In genomic region chr19:33063356-33064116, GRCh38 we compare ENCODE assay signal across 8 cellular contexts. TPM values are rescaled to one million over a fixed set of nuclear protein-coding genes. Genes with fewer than 3 reads are reported as not detected.
DNase-seq lines count a peak whose midpoint lies in the region; ATAC-seq and TF ChIP-seq lines count a peak whose summit lies in the region.

No MANE protein-coding gene starts in this region.

- no peak for TF ChIP-seq CTCF in mammary epithelial cell (conservative IDR thresholded peaks at IDR 0.05 in 1 of 2, IDR thresholded peaks at IDR 0.05 in 1 of 2; ENCODE audit: extremely low read depth in 1 of 2, insufficient read depth in 1 of 2, low read depth in 1 of 2, low read length in 2 of 2)
- no peak for TF ChIP-seq CTCF in liver (IDR thresholded peaks at IDR 0.05; ENCODE audit: low read depth, low read length, missing input control)
- no peak for TF ChIP-seq CTCF in thyroid gland (IDR thresholded peaks at IDR 0.05)

- in situ Hi-C loops in mammary epithelial cell (cut with MboI; ENCODE audit: low sequenced_read_pairs in 2 of 2): no loop called here

- H3K4me3 ChIP-seq in mammary epithelial cell (replicated peaks in 1 of 3; ENCODE audit: insufficient read depth in 1 of 3, low read depth in 2 of 3, low read length in 3 of 3) (peak overlapping the region; percentile 59 to 76 (median 74)), liver (ENCODE audit: low read depth in 1 of 3, low read length in 3 of 3) (peak overlapping the region; percentile 57 to 91 (median 85)), thyroid gland (replicated peaks in 1 of 3) (peak overlapping the region in 2 of 3 donors; percentile 35 to 90)

- intact Hi-C loops in mammary epithelial cell (cut with micrococcal nuclease): no loop called here
- intact Hi-C loops in thyroid gland (cut with DNase I): no loop called here
- intact Hi-C loops in posterior vena cava (cut with DNase I): no loop called here

- DNase-seq in DMS79 treated with DMSO at 0.1 percent for 48 hours (lab: John Stamatoyannopoulos, UW): peak; percentile 37
- DNase-seq in DMS79 (lab: John Stamatoyannopoulos, UW): no peak
- DNase-seq in NCI-H345 treated with DMSO at 0.1 percent for 48 hours (lab: John Stamatoyannopoulos, UW; ENCODE audit: unreplicated experiment): peak; percentile 63
- no peak for DNase-seq in mammary epithelial cell
- peak; percentile 41 to 47 for DNase-seq in thyroid gland
- DNase-seq in posterior vena cava (ENCODE audit: low spot score): no peak

- no peaks in the 10 kb centered on the region for H3K36me3 ChIP-seq in mammary epithelial cell (ENCODE audit: insufficient read depth, low read length)
- H3K36me3 ChIP-seq in liver (ENCODE audit: control insufficient read depth in 4 of 4, insufficient read depth in 3 of 4, low read depth in 1 of 4, low read length in 3 of 4): no peaks in the 10 kb centered on the region
- no peaks in the 10 kb centered on the region for H3K36me3 ChIP-seq in thyroid gland

- H3K4me1 ChIP-seq in mammary epithelial cell (ENCODE audit: insufficient read depth, low read length) (peaks cover 13% of the 10 kb centered on the region), liver (ENCODE audit: control insufficient read depth in 4 of 4, insufficient read depth in 4 of 4, low read length in 3 of 4) (peaks cover 0 to 19% (median 5%) of the 10 kb centered on the region in 4 donors), thyroid gland (peaks cover 9 to 14% of the 10 kb centered on the region in 2 donors)

- H3K9ac ChIP-seq in mammary epithelial cell (ENCODE audit: insufficient read depth, low read length) (no peak overlapping the region), liver (ENCODE audit: low read depth in 1 of 2, low read length in 2 of 2) (peak overlapping the region in 1 of 2 donors; percentile 42)

- 11% methylated on average over 9 of the region's 38 CpGs for WGBS in mammary epithelial cell (ENCODE audit: low coverage, missing lambda C conversion rate)
- 5% methylated on average over 38 of the region's 38 CpGs for WGBS in liver
- WGBS in thyroid gland, 2 donors: 9 to 11% methylated on average over 11 to 14 of the region's 38 CpGs

- dilution Hi-C loops in mammary epithelial cell (cut with HindIII; ENCODE audit: low sequenced_read_pairs): no loop called here

- H4K20me1 ChIP-seq in mammary epithelial cell (ENCODE audit: insufficient read depth, low read length): no peaks in the 10 kb centered on the region

- ATAC-seq in HG03342 (IDR thresholded peaks at IDR 0.05; ENCODE audit: unreplicated experiment): no peak

- peak overlapping the region; percentile 79 for H3K4me2 ChIP-seq in mammary epithelial cell (ENCODE audit: insufficient read depth, low read depth, low read length)

- TF ChIP-seq POLR2A in thyroid gland (IDR thresholded peaks at IDR 0.05): no peak

- H3K79me2 ChIP-seq in mammary epithelial cell (ENCODE audit: insufficient read depth, low read length): peaks cover 41% of the 10 kb centered on the region

- BruUV-seq in mammary epithelial cell (replicated peaks; lab: Mats Ljungman, UMichigan): no TSS peak

- H3K27ac ChIP-seq in mammary epithelial cell (ENCODE audit: insufficient read depth, low read depth, low read length): no peak overlapping the region
- H3K27ac ChIP-seq in liver (ENCODE audit: low read depth in 1 of 2, low read length in 2 of 2): peak overlapping the region; percentile 77 to 82
- no peak overlapping the region for H3K27ac ChIP-seq in thyroid gland

- TF ChIP-seq RAD21 in liver (IDR thresholded peaks at IDR 0.05): no peak

- no peaks in the 10 kb centered on the region for H3K9me3 ChIP-seq in mammary epithelial cell (replicated peaks; ENCODE audit: insufficient read depth, low read length)
- no peaks in the 10 kb centered on the region for H3K9me3 ChIP-seq in liver (ENCODE audit: control insufficient read depth in 4 of 4, low read length in 3 of 4)
- no peaks in the 10 kb centered on the region for H3K9me3 ChIP-seq in thyroid gland

- H3K27me3 ChIP-seq in mammary epithelial cell (ENCODE audit: insufficient read depth, low read length) (no peaks in the 10 kb centered on the region), liver (ENCODE audit: control insufficient read depth in 4 of 4, insufficient read depth in 4 of 4, low read length in 3 of 4) (no peaks in the 10 kb centered on the region), thyroid gland (no peaks in the 10 kb centered on the region)

- H2AFZ ChIP-seq in mammary epithelial cell (ENCODE audit: low read depth, low read length): peak overlapping the region; percentile 91

- CTCF ChIA-PET in mammary epithelial cell (lab: Charles Lee; ENCODE audit: low non-redundant PET): no interaction called here

TF ChIP-seq in liver, 16 proteins besides CTCF, POLR2A, EP300 and RAD21:
- TF ChIP-seq, protein P1, sequence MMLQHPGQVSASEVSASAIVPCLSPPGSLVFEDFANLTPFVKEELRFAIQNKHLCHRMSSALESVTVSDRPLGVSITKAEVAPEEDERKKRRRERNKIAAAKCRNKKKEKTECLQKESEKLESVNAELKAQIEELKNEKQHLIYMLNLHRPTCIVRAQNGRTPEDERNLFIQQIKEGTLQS (IDR thresholded peaks at IDR 0.05): no peak
- TF ChIP-seq MAX (IDR thresholded peaks at IDR 0.05) (no peak), FOXA1 (IDR thresholded peaks at IDR 0.05) (no peak), HNF4A (conservative IDR thresholded peaks at IDR 0.05) (peak in 1 of 2 donors; percentile 7)

RNA-seq across cellular contexts. Expression of gene RHPN2, which starts 1.2 kb away (rescaled TPM):
- total RNA-seq in mammary epithelial cell (1 to 10 TPM; 5.0 to 7.0 TPM), liver (10 to 100 TPM in 1 of 2 donors, 1 to 10 TPM in 1; 7.6 to 31.5 TPM), thyroid gland (10 to 100 TPM; 11.2 to 16.9 (median 13.9) TPM), posterior vena cava (1 to 10 TPM in 1 of 2 donors, under 1 TPM in 1; 0.56 to 1.5 TPM)
- polyA plus RNA-seq in mammary epithelial cell (4.9 TPM), liver (10 to 100 TPM in 1 of 2 donors, 1 to 10 TPM in 1; 9.2 to 10.5 TPM)
- polyA minus RNA-seq in mammary epithelial cell: 9.5 TPM

RNA-seq across cellular contexts. Expression of gene GPATCH1, which starts 17.4 kb away (rescaled TPM):
- total RNA-seq in mammary epithelial cell: 1 to 10 TPM; 7.3 to 7.6 TPM
- polyA plus RNA-seq in mammary epithelial cell: 5.3 TPM
- polyA minus RNA-seq in mammary epithelial cell: 6.6 TPM
- 1 to 10 TPM; 4.1 to 5.2 TPM for total RNA-seq in liver
- polyA plus RNA-seq in liver: 1 to 10 TPM; 2.5 to 3.1 TPM
- 10 to 100 TPM in 2 of 4 donors, 1 to 10 TPM in 2; 9.1 to 11.6 (median 10.0) TPM for total RNA-seq in thyroid gland
- 1 to 10 TPM; 6.0 to 6.5 TPM for total RNA-seq in posterior vena cava

Comparison
In these comparisons a context has a peak if more than half of its experiments do, and no peak if none do; other contexts are left out.
1. DNase-seq: peak in DMS79 treated with DMSO at 0.1 percent for 48 hours (single experiment), NCI-H345 treated with DMSO at 0.1 percent for 48 hours (single experiment) and thyroid gland (2 of 2); none in DMS79 (single experiment), mammary epithelial cell (single experiment) and posterior vena cava (single experiment).
2. H3K27ac ChIP-seq: peak in liver (2 of 2); none in mammary epithelial cell (single experiment) and thyroid gland (0 of 3).
3. Peak in every context shown above with its lines, with median percentiles within 50 percentile points of each other: H3K4me3 ChIP-seq.